ENCODE assay signal across 23 cellular contexts in the genomic region with DNA sequence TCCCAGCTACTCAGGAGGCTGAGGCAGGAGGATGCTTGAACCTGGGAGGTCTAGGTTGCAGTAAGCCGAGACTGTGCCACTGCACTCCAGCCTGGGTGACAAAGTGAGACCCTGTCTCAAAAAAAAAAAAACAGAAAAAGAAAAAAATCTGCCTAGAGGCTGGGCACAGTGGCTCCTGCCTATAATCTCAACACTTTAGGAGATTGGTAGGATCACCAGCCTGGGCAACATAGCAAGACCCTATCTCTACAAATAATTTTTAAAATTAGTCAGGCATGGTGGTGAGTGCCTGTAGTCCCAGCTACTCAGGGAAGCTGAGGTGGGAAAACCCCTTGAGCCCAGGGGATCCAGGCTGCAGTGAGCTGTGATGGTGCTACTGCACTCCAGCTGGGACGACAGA. TPM values are rescaled to one million over a fixed set of nuclear protein-coding genes. Genes with fewer than 3 reads are reported as not detected.
A peak's percentile ranks its signal among the peaks of the same experiment; 100 is the strongest.
DNase-seq lines count a peak whose midpoint lies in the region; ATAC-seq, FAIRE-seq and TF ChIP-seq lines count a peak whose summit lies in the region.
"Had no signal": no experiment of that assay in that cellular context is flagged by ENCODE, and none has a peak within 500 bp of the region (broad histone marks: within the 10 kb centered on the region; RNA-seq: fewer than 3 reads in every experiment).

No MANE protein-coding gene starts in this region.

- no peaks in the 10 kb centered on the region for H4K20me1 ChIP-seq in HepG2 (ENCODE audit: insufficient read depth, low read length)

- no peak overlapping the region for H3K4me3 ChIP-seq in HepG2 (replicated peaks in 1 of 3; ENCODE audit: insufficient read depth in 1 of 3, low read depth in 2 of 3, low read length in 3 of 3)
- H3K4me3 ChIP-seq in right lobe of liver, result no peak overlapping the region
- H3K4me3 ChIP-seq in esophagus squamous epithelium, result no peak overlapping the region
- H3K4me3 ChIP-seq in psoas muscle, result no peak overlapping the region
- no peak overlapping the region for H3K4me3 ChIP-seq in vagina
- no peak overlapping the region for H3K4me3 ChIP-seq in breast epithelium
- H3K4me3 ChIP-seq: HAP-1, K562, left lung, MG63, SK-N-MC had no signal

- no peak for TF ChIP-seq RAD21 in HepG2 (CRISPR knock-in tag; IDR thresholded peaks at IDR 0.05)

- intact Hi-C loops in HepG2 (cut with micrococcal nuclease; ENCODE audit: unreplicated experiment) (no loop called here), right lobe of liver (cut with DNase I) (no loop called here), esophagus squamous epithelium (cut with DNase I) (no loop called here), psoas muscle (cut with DNase I) (no loop called here), vagina (cut with DNase I) (loop anchor here (5.0 kb wide), 1 partner anchor 45 kb away; no protein-coding TSS in a partner anchor), breast epithelium (cut with DNase I; ENCODE audit: low total_unique reads) (no loop called here)

- peak overlapping the region; percentile 98 for H3K27ac ChIP-seq in HepG2 (ENCODE audit: extremely low read length, insufficient read depth, low read length)
- H3K27ac ChIP-seq in right lobe of liver, result no peak overlapping the region
- H3K27ac ChIP-seq in esophagus squamous epithelium, result peak overlapping the region in 3 of 4 donors; percentile 87 to 98 (median 93)
- H3K27ac ChIP-seq in psoas muscle, result peak overlapping the region; percentile 99
- peak overlapping the region; percentile 78 for H3K27ac ChIP-seq in vagina
- peak overlapping the region in 1 of 2 donors; percentile 96 for H3K27ac ChIP-seq in breast epithelium
- H3K27ac ChIP-seq: SK-N-MC had no signal

- no peak for FAIRE-seq in HepG2 (lab: Jason Lieb, UNC)
- FAIRE-seq: endometrium, GM18507, K562, RCC 7860 had no signal

- TF ChIP-seq EP300 in HepG2 (IDR thresholded peaks at IDR 0.05; ENCODE audit: low read depth in 2 of 2, low read length in 2 of 2) (no peak), HepG2 (CRISPR knock-in tag; IDR thresholded peaks at IDR 0.05; ENCODE audit: borderline replicate concordance) (no peak)

- CTCF ChIA-PET in HepG2 (lab: Yijun Ruan, JAX; ENCODE audit: low intra/inter-chr PET ratio, low total read pairs), result no interaction called here

- no peaks in the 10 kb centered on the region for H3K79me2 ChIP-seq in HepG2 (ENCODE audit: insufficient read depth, low read length)

- no peak overlapping the region for H2AFZ ChIP-seq in HepG2 (ENCODE audit: low read length)

- peaks cover 93% of the 10 kb centered on the region for H3K4me1 ChIP-seq in HepG2 (ENCODE audit: insufficient read depth, low read length)
- peaks cover 0 to 12% (median 2%) of the 10 kb centered on the region in 4 donors for H3K4me1 ChIP-seq in right lobe of liver
- H3K4me1 ChIP-seq in esophagus squamous epithelium, result peaks cover 42 to 99% (median 72%) of the 10 kb centered on the region in 3 donors
- peaks cover 85% of the 10 kb centered on the region for H3K4me1 ChIP-seq in psoas muscle
- H3K4me1 ChIP-seq in vagina, result peaks cover 93% of the 10 kb centered on the region
- peaks cover 16 to 23% of the 10 kb centered on the region in 2 donors for H3K4me1 ChIP-seq in breast epithelium

- H3K4me2 ChIP-seq in HepG2 (ENCODE audit: low read depth, low read length), result peak overlapping the region; percentile 54; the same call in 1 of the 2 replicates

- no peaks in the 10 kb centered on the region for H3K36me3 ChIP-seq in HepG2 (replicated peaks in 1 of 2; ENCODE audit: control insufficient read depth in 1 of 2, insufficient read depth in 2 of 2, low read length in 2 of 2)
- H3K36me3 ChIP-seq in right lobe of liver, result no peaks in the 10 kb centered on the region
- no peaks in the 10 kb centered on the region for H3K36me3 ChIP-seq in esophagus squamous epithelium
- H3K36me3 ChIP-seq in psoas muscle (ENCODE audit: insufficient read depth in 1 of 2, low read depth in 1 of 2), result no peaks in the 10 kb centered on the region
- H3K36me3 ChIP-seq in vagina, result no peaks in the 10 kb centered on the region
- H3K36me3 ChIP-seq in breast epithelium, result no peaks in the 10 kb centered on the region
- H3K36me3 ChIP-seq: HAP-1, left lung, MG63 had no signal

- in situ Hi-C loops in HepG2 (cut with HindIII; ENCODE audit: extremely low pct_ligation_motif_present, low pct_unique_long_range_greater_than_20kb), result no loop called here

- TF ChIP-seq CTCF in HepG2 (CRISPR knock-in tag; IDR thresholded peaks at IDR 0.05) (no peak), right lobe of liver (IDR thresholded peaks at IDR 0.05) (no peak), esophagus squamous epithelium (IDR thresholded peaks at IDR 0.05) (no peak), psoas muscle (IDR thresholded peaks at IDR 0.05) (no peak), vagina (IDR thresholded peaks at IDR 0.05) (no peak), breast epithelium (IDR thresholded peaks at IDR 0.05) (no peak), GM20000 (IDR thresholded peaks at IDR 0.05; ENCODE audit: extremely low read depth, missing control alignments) (no peak)

- H3K9ac ChIP-seq in HepG2 (ENCODE audit: insufficient read depth, low read depth, low read length), result peak overlapping the region; percentile 45

- WGBS in HepG2 (ENCODE audit: low lambda C conversion rate), result 90% methylated on average over 2 of the region's 2 CpGs
- 90% methylated on average over 2 of the region's 2 CpGs for WGBS in right lobe of liver (ENCODE audit: insufficient coverage, low coverage, low lambda C conversion rate, missing lambda C conversion rate)
- 89 to 90% methylated on average over 2 of the region's 2 CpGs for WGBS in esophagus squamous epithelium, 2 donors
- 85 to 92% (median 90%) methylated on average over 2 of the region's 2 CpGs for WGBS in psoas muscle, 3 donors

- no TSS peak for BruUV-seq in HepG2 (replicated peaks; lab: Mats Ljungman, UMichigan)

- POLR2A ChIA-PET in HepG2 (lab: Yijun Ruan, JAX), result interaction anchor here (0.7 to 4.6 kb wide), 7 partner anchors 10 to 76 kb away, joined by 3 to 35 read pairs (median 7); partner anchors contain the start of gene CUEDC1

- H3K9me3 ChIP-seq in HepG2 (ENCODE audit: low read length) (no peaks in the 10 kb centered on the region), right lobe of liver (no peaks in the 10 kb centered on the region), esophagus squamous epithelium (no peaks in the 10 kb centered on the region), psoas muscle (no peaks in the 10 kb centered on the region), vagina (no peaks in the 10 kb centered on the region), breast epithelium (no peaks in the 10 kb centered on the region)
- H3K9me3 ChIP-seq: HAP-1, left lung, MG63 had no signal

- no peaks in the 10 kb centered on the region for H3K27me3 ChIP-seq in HepG2 (ENCODE audit: control insufficient read depth in 1 of 2, insufficient read depth in 2 of 2, low read length in 2 of 2)
- H3K27me3 ChIP-seq in right lobe of liver, result no peaks in the 10 kb centered on the region
- no peaks in the 10 kb centered on the region for H3K27me3 ChIP-seq in esophagus squamous epithelium
- H3K27me3 ChIP-seq in psoas muscle (ENCODE audit: insufficient read depth in 3 of 3, low read length in 2 of 3), result no peaks in the 10 kb centered on the region
- H3K27me3 ChIP-seq in vagina, result no peaks in the 10 kb centered on the region
- H3K27me3 ChIP-seq in breast epithelium, result no peaks in the 10 kb centered on the region
- H3K27me3 ChIP-seq: left lung, MG63 had no signal

- DNase-seq in HepG2 (ENCODE audit: low spot score), result no peak
- no peak for DNase-seq in right lobe of liver
- DNase-seq in esophagus squamous epithelium (lab: John Stamatoyannopoulos, UW), result no peak
- DNase-seq in psoas muscle, result peak in 1 of 2 donors; percentile 17
- no peak for DNase-seq in vagina (ENCODE audit: extremely low spot score in 2 of 2)
- DNase-seq in NCI-H1048 (lab: John Stamatoyannopoulos, UW), result no peak
- no peak for DNase-seq in breast epithelium (ENCODE audit: low spot score in 2 of 2)
- no peak for DNase-seq in GM20000 (ENCODE audit: low spot score)
- DNase-seq: activated CD8-positive, alpha-beta memory T cell treated with anti-CD3 and anti-CD28 coated beads, Interleukin-2, amount 50 U/mL, for 4 hours; activated naive CD8-positive, alpha-beta T cell treated with anti-CD3 and anti-CD28 coated beads, Interleukin-2, amount 10 ng/mL, durations not matched to agents 7 days and 5 days; cortex of kidney; head of caudate nucleus; left lung; MG63; NCI-H1417 treated with DMSO at 0.1 percent for 48 hours; stimulated activated CD4-positive, alpha-beta T cell treated with anti-CD3 and anti-CD28 coated beads, Interleukin-12 subunit alpha, Interleukin-12 subunit beta, amount 100 ng/mL, for 4 hours; T-helper 2 cell had no signal

- no peak for ATAC-seq in HepG2
- ATAC-seq in right lobe of liver, result no peak
- no peak for ATAC-seq in psoas muscle
- ATAC-seq: K562, left lung had no signal

- TF ChIP-seq POLR2A in HepG2 (IDR thresholded peaks at IDR 0.05; ENCODE audit: insufficient read depth in 1 of 2, low read depth in 2 of 2, low read length in 2 of 2) (no peak), right lobe of liver (IDR thresholded peaks at IDR 0.05) (no peak), esophagus squamous epithelium (IDR thresholded peaks at IDR 0.05) (no peak), vagina (IDR thresholded peaks at IDR 0.05) (no peak), breast epithelium (IDR thresholded peaks at IDR 0.05) (no peak)

RNA-seq across cellular contexts. Expression of gene CUEDC1, which starts 17.7 kb away (rescaled TPM):
- total RNA-seq in HepG2 (2016; rRNA removed; fragmentation: Illumina TruSeq; extraction: Trizol) (4.2 and 7.4 TPM in 2 replicates), right lobe of liver (1 to 10 TPM; 4.0 to 8.5 (median 5.5) TPM), esophagus squamous epithelium (10 to 100 TPM in 3 of 4 donors, 1 to 10 TPM in 1; 7.4 to 27.3 (median 18.4) TPM), psoas muscle (10 to 100 TPM; 31.1 to 67.2 (median 47.4) TPM), vagina (28.7 TPM), breast epithelium (10 to 100 TPM; 13.0 to 18.0 (median 14.5) TPM)
- 4.1 and 4.7 TPM in 2 replicates for total RNA-seq in HepG2 (2016; cell fraction: cytosol; rRNA removed; fragmentation: Illumina TruSeq; extraction: Trizol; ENCODE audit: low read depth)
- total RNA-seq in HepG2 (2016; cell fraction: insoluble cytoplasmic fraction; rRNA removed; fragmentation: Illumina TruSeq; extraction: Trizol), result 3.5 and 7.9 TPM in 2 replicates
- 7.6 and 8.6 TPM in 2 replicates for total RNA-seq in HepG2 (2016; cell fraction: membrane; rRNA removed; fragmentation: Illumina TruSeq; extraction: Trizol)
- 9.6 and 11.9 TPM in 2 replicates for total RNA-seq in HepG2 (2016; cell fraction: nucleus; rRNA removed; fragmentation: Illumina TruSeq; extraction: Trizol)
- polyA plus RNA-seq in HepG2 (2011; rRNA removed) (12.9 and 14.4 TPM in 2 replicates), psoas muscle (10 to 100 TPM; 28.0 to 56.5 (median 46.4) TPM)
- 8.1 and 8.6 TPM in 2 replicates for polyA plus RNA-seq in HepG2 (2011; cell fraction: cytosol; rRNA removed)
- polyA plus RNA-seq in HepG2 (2011; cell fraction: nucleus; rRNA removed), result 36.7 and 43.5 TPM in 2 replicates
- 9.8 and 10.2 TPM in 2 replicates for polyA plus RNA-seq in HepG2 (2012)
- polyA plus RNA-seq in HepG2 (2016; cell fraction: cytosol; fragmentation: Illumina TruSeq; extraction: Trizol; ENCODE audit: low read depth), result 9.4 and 11.1 TPM in 2 replicates
- 9.2 and 10.0 TPM in 2 replicates for polyA plus RNA-seq in HepG2 (2016; cell fraction: insoluble cytoplasmic fraction; fragmentation: Illumina TruSeq; extraction: Trizol; ENCODE audit: low read depth)
- 15.4 and 16.0 TPM in 2 replicates for polyA plus RNA-seq in HepG2 (2016; cell fraction: membrane; fragmentation: Illumina TruSeq; extraction: Trizol; ENCODE audit: low read depth)
- 33.7 and 36.2 TPM in 2 replicates for polyA plus RNA-seq in HepG2 (2016; cell fraction: nucleus; fragmentation: Illumina TruSeq; extraction: Trizol; ENCODE audit: insufficient read depth, low read depth)
- 2.9 and 6.8 TPM in 2 replicates for polyA minus RNA-seq in HepG2 (2011; rRNA and poly(A)+ RNA removed; ENCODE audit: low replicate concordance)
- 5.1 and 7.3 TPM in 2 replicates for polyA minus RNA-seq in HepG2 (2011; cell fraction: cytosol; rRNA and poly(A)+ RNA removed)
- 6.6 and 8.2 TPM in 2 replicates for polyA minus RNA-seq in HepG2 (2011; cell fraction: nucleus; rRNA and poly(A)+ RNA removed)

RNA-seq across cellular contexts. Expression of gene VEZF1, which starts 50.6 kb away (rescaled TPM):
- total RNA-seq in HepG2 (2016; rRNA removed; fragmentation: Illumina TruSeq; extraction: Trizol) (45.9 and 48.0 TPM in 2 replicates), right lobe of liver (10 to 100 TPM; 13.0 to 19.3 (median 14.6) TPM), esophagus squamous epithelium (10 to 100 TPM; 20.3 to 61.4 (median 27.4) TPM), psoas muscle (10 to 100 TPM; 45.7 to 92.5 (median 70.7) TPM), vagina (86.2 TPM), breast epithelium (10 to 100 TPM; 55.5 to 76.5 (median 66.9) TPM)
- total RNA-seq in HepG2 (2016; cell fraction: cytosol; rRNA removed; fragmentation: Illumina TruSeq; extraction: Trizol; ENCODE audit: low read depth), result 8.8 and 10.8 TPM in 2 replicates
- 41.9 and 43.4 TPM in 2 replicates for total RNA-seq in HepG2 (2016; cell fraction: insoluble cytoplasmic fraction; rRNA removed; fragmentation: Illumina TruSeq; extraction: Trizol)
- 42.3 and 48.6 TPM in 2 replicates for total RNA-seq in HepG2 (2016; cell fraction: membrane; rRNA removed; fragmentation: Illumina TruSeq; extraction: Trizol)
- total RNA-seq in HepG2 (2016; cell fraction: nucleus; rRNA removed; fragmentation: Illumina TruSeq; extraction: Trizol), result 31.1 and 37.8 TPM in 2 replicates
- polyA plus RNA-seq in HepG2 (2011; rRNA removed) (41.3 and 49.7 TPM in 2 replicates), psoas muscle (10 to 100 TPM; 30.6 to 50.5 (median 36.6) TPM)
- 27.7 and 34.7 TPM in 2 replicates for polyA plus RNA-seq in HepG2 (2011; cell fraction: cytosol; rRNA removed)
- 30.2 and 33.3 TPM in 2 replicates for polyA plus RNA-seq in HepG2 (2011; cell fraction: nucleus; rRNA removed)
- 38.9 and 45.7 TPM in 2 replicates for polyA plus RNA-seq in HepG2 (2012)
- polyA plus RNA-seq in HepG2 (2016; cell fraction: cytosol; fragmentation: Illumina TruSeq; extraction: Trizol; ENCODE audit: low read depth), result 7.1 and 7.4 TPM in 2 replicates
- polyA plus RNA-seq in HepG2 (2016; cell fraction: insoluble cytoplasmic fraction; fragmentation: Illumina TruSeq; extraction: Trizol; ENCODE audit: low read depth), result 34.8 and 42.4 TPM in 2 replicates
- 22.0 and 25.5 TPM in 2 replicates for polyA plus RNA-seq in HepG2 (2016; cell fraction: membrane; fragmentation: Illumina TruSeq; extraction: Trizol; ENCODE audit: low read depth)
- 46.2 and 49.1 TPM in 2 replicates for polyA plus RNA-seq in HepG2 (2016; cell fraction: nucleus; fragmentation: Illumina TruSeq; extraction: Trizol; ENCODE audit: insufficient read depth, low read depth)
- polyA minus RNA-seq in HepG2 (2011; rRNA and poly(A)+ RNA removed; ENCODE audit: low replicate concordance), result 41.4 and 56.9 TPM in 2 replicates
- polyA minus RNA-seq in HepG2 (2011; cell fraction: cytosol; rRNA and poly(A)+ RNA removed), result 31.2 and 37.3 TPM in 2 replicates
- polyA minus RNA-seq in HepG2 (2011; cell fraction: nucleus; rRNA and poly(A)+ RNA removed), result 32.7 and 46.6 TPM in 2 replicates

Comparison
In these comparisons a context has a peak if more than half of its experiments do, and no peak if none do; other contexts are left out.
1. H3K27ac ChIP-seq: peak in HepG2 (single experiment), esophagus squamous epithelium (3 of 4), psoas muscle (single experiment) and vagina (single experiment); none in right lobe of liver (0 of 3).